Comparison of ENCODE assay signal across 8 cellular contexts in the genomic region with DNA sequence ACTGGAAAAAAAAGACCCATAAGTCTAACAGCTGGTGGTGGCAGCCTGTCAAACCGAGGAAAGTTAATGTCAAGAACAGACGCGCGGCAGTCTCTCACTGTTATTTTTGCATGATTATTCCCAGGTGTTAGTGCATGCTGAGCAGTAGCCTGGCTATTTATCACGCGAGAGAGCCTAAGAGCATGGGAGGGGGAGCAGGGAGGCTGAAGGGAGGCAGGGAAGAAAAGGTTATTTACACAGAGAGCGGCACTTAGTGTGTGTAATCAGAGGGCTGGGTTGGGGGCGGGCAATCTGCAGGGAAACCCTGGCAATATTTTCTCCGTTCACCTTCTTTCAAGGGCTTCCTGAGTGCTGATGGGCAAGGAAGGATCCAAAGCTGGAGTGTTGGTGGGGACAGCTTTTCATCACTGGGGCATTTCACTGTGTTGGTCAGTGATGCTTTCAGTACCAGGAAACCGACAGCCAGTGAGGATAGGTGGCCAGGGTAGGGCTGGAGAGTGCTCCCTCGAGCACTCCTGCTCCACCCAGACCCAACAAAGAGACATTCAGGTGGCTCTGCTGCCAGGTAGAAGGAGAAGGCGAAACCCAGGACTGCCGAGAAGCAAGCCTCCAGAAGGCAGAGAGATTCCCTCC. TPM values are rescaled to one million over a fixed set of nuclear protein-coding genes. Genes with fewer than 3 reads are reported as not detected.
DNase-seq lines count a peak whose midpoint lies in the region; ATAC-seq, FAIRE-seq and TF ChIP-seq lines count a peak whose summit lies in the region.

No MANE protein-coding gene starts in this region.

- peak overlapping the region; percentile 6 for H3K27ac Mint-ChIP-seq in astrocyte (ENCODE audit: unreplicated experiment)

- no peaks in the 10 kb centered on the region for H3K36me3 ChIP-seq in astrocyte (ENCODE audit: insufficient read depth, low read length)

- FAIRE-seq in astrocyte (lab: Jason Lieb, UNC), result no peak

- peaks cover 12% of the 10 kb centered on the region for H3K36me3 Mint-ChIP-seq in astrocyte (ENCODE audit: low read depth, unreplicated experiment)

- H3K9me3 ChIP-seq in astrocyte (ENCODE audit: insufficient read depth, low read depth, low read length), result no peaks in the 10 kb centered on the region

- peaks cover 68% of the 10 kb centered on the region for H4K20me1 ChIP-seq in astrocyte (ENCODE audit: insufficient read depth, low read length)

- H3K4me3 Mint-ChIP-seq in astrocyte (ENCODE audit: unreplicated experiment), result peak overlapping the region; percentile 43

- peak overlapping the region; percentile 27 for H3K4me3 ChIP-seq in astrocyte (ENCODE audit: insufficient read depth, low read depth, low read length)

- no peaks in the 10 kb centered on the region for H3K9me3 Mint-ChIP-seq in astrocyte (ENCODE audit: unreplicated experiment)

- peak overlapping the region; percentile 67 for H3K4me2 ChIP-seq in astrocyte (ENCODE audit: low read length)

- no peaks in the 10 kb centered on the region for H3K27me3 Mint-ChIP-seq in astrocyte (ENCODE audit: low read depth, unreplicated experiment)

- DNase-seq in AG08396 (ENCODE audit: low spot score) (peak; percentile 27), NCI-H1436 (lab: John Stamatoyannopoulos, UW) (peak; percentile 83), astrocyte (ENCODE audit: low read depth) (peak; percentile 53), left kidney (ENCODE audit: low read depth, low spot score) (peak; percentile 91), GM10266 (ENCODE audit: extremely low spot score) (no peak), ureter (ENCODE audit: low spot score) (no peak)

- no peak overlapping the region for H3K27ac ChIP-seq in astrocyte (ENCODE audit: low read depth, low read length)

- ATAC-seq in HG03432 (IDR thresholded peaks at IDR 0.05; ENCODE audit: unreplicated experiment) (no peak), GM18867 (IDR thresholded peaks at IDR 0.05; ENCODE audit: unreplicated experiment) (no peak)

- H3K4me1 Mint-ChIP-seq in astrocyte (ENCODE audit: low read depth, unreplicated experiment), result peaks cover 69% of the 10 kb centered on the region

- H2AFZ ChIP-seq in astrocyte (ENCODE audit: low read depth, low read length), result no peak overlapping the region

- no peaks in the 10 kb centered on the region for H3K27me3 ChIP-seq in astrocyte (ENCODE audit: insufficient read depth, low read length)

- no peak for TF ChIP-seq CTCF in astrocyte (IDR thresholded peaks at IDR 0.05; ENCODE audit: insufficient read depth, low read depth, low read length)
- no peak for TF ChIP-seq CTCF in GM10266 (IDR thresholded peaks at IDR 0.05; ENCODE audit: control insufficient read depth, insufficient read depth, low read depth, missing control alignments)

- H3K9ac ChIP-seq in astrocyte (ENCODE audit: low read length), result no peak overlapping the region

- peaks cover 73% of the 10 kb centered on the region for H3K79me2 ChIP-seq in astrocyte (ENCODE audit: insufficient read depth, low read length)

- H3K4me1 ChIP-seq in astrocyte (ENCODE audit: insufficient read depth, low read length), result peaks cover 8% of the 10 kb centered on the region

RNA-seq across cellular contexts. Expression of a gene that starts 39.6 kb away (rescaled TPM):
- total RNA-seq in astrocyte (57.3 and 61.5 TPM in 2 replicates), ureter (29.6 TPM)

Comparison
In these comparisons a context has a peak if more than half of its experiments do, and no peak if none do; other contexts are left out.
1. DNase-seq: peak in AG08396 (single experiment), NCI-H1436 (single experiment), astrocyte (single experiment) and left kidney (single experiment); none in GM10266 (single experiment) and ureter (single experiment).